27 cellular contexts compared by ENCODE assay signal in genomic region chr11:61902313-61902712, GRCh38. TPM values are rescaled to one million over a fixed set of nuclear protein-coding genes. Genes with fewer than 3 reads are reported as not detected.
"Had no signal": no experiment of that assay in that cellular context is flagged by ENCODE, and none has a peak within 500 bp of the region (broad histone marks: within the 10 kb centered on the region; RNA-seq: fewer than 3 reads in every experiment).

No MANE protein-coding gene starts in this region.

- H3K27ac ChIP-seq: colonic mucosa, epithelial cell of prostate, esophagus squamous epithelium, gastrocnemius medialis, heart right ventricle, left lung, lower lobe of right lung had no signal

- FAIRE-seq: endometrium, islet of Langerhans, keratinocyte had no signal

- H3K36me3 ChIP-seq: colonic mucosa, gastrocnemius medialis had no signal

- H3K4me1 ChIP-seq: colonic mucosa, gastrocnemius medialis had no signal

- H3K4me3 ChIP-seq: colonic mucosa, esophagus squamous epithelium, gastrocnemius medialis, heart right ventricle, left lung, lower lobe of right lung, mucosa of descending colon had no signal

- ATAC-seq: effector memory CD8-positive, alpha-beta T cell; esophagus mucosa; gastrocnemius medialis; heart right ventricle; left cardiac atrium; left lung; left ventricle myocardium superior; lower lobe of right lung; mucosa of descending colon had no signal

- H3K9me3 ChIP-seq: colonic mucosa, esophagus squamous epithelium, gastrocnemius medialis, heart right ventricle, left lung, lower lobe of right lung, mucosa of descending colon had no signal

- DNase-seq: colonic mucosa; cortex of kidney; effector CD8-positive, alpha-beta T cell; effector memory CD8-positive, alpha-beta T cell; endodermal cell; erythroblast; esophagus squamous epithelium; foreskin fibroblast; foreskin melanocyte; gastrocnemius medialis; glutamatergic neuron; head of caudate nucleus; heart right ventricle; hippocampal formation; left cardiac atrium; left lung; left ventricle myocardium superior; lower lobe of right lung; mesenchymal stem cell; mucosa of descending colon; naive B cell had no signal

- H3K27me3 ChIP-seq: colonic mucosa, gastrocnemius medialis, heart right ventricle, left lung had no signal

RNA-seq across cellular contexts. Expression of gene BEST1, which starts 47.8 kb away (rescaled TPM):
- total RNA-seq: glomerular endothelial cell had no signal
